Comparison of ENCODE assay signal across 6 cellular contexts in genomic region chr11:80990885-80991284, GRCh38.
"Had no signal": no experiment of that assay in that cellular context is flagged by ENCODE, and none has a peak within 500 bp of the region (broad histone marks: within the 10 kb centered on the region; RNA-seq: fewer than 3 reads in every experiment).

No MANE protein-coding gene starts in this region.

- H3K4me2 ChIP-seq: GM23338 had no signal

- H3K4me3 ChIP-seq: GM23338, HAP-1 had no signal

- FAIRE-seq: HepG2 had no signal

- H3K4me1 ChIP-seq: HAP-1 had no signal

- H3K36me3 ChIP-seq: HAP-1 had no signal

- ATAC-seq: GM23338, HCT116, HepG2 had no signal

- DNase-seq: H7, KG1 had no signal

- H3K9me3 ChIP-seq: HAP-1 had no signal
